In genomic region chr9:133169687-133170086, GRCh38 we compare ENCODE assay signal across 6 cellular contexts. TPM values are rescaled to one million over a fixed set of nuclear protein-coding genes. Genes with fewer than 3 reads are reported as not detected.
"Had no signal": no experiment of that assay in that cellular context is flagged by ENCODE, and none has a peak within 500 bp of the region (broad histone marks: within the 10 kb centered on the region; RNA-seq: fewer than 3 reads in every experiment).

No MANE protein-coding gene starts in this region.

RNA-seq across cellular contexts. Expression of gene GBGT1, which starts 6.0 kb away (rescaled TPM):
- total RNA-seq: PC-3, SJSA1 had no signal

RNA-seq across cellular contexts. Expression of gene OBP2B, which starts 39.4 kb away (rescaled TPM):
- total RNA-seq: LHCN-M2, PC-3, Peyer's patch, Right ventricle myocardium superior, SJSA1 had no signal
- polyA plus RNA-seq: SK-N-SH had no signal
